17 cellular contexts compared by ENCODE assay signal in the genomic region with DNA sequence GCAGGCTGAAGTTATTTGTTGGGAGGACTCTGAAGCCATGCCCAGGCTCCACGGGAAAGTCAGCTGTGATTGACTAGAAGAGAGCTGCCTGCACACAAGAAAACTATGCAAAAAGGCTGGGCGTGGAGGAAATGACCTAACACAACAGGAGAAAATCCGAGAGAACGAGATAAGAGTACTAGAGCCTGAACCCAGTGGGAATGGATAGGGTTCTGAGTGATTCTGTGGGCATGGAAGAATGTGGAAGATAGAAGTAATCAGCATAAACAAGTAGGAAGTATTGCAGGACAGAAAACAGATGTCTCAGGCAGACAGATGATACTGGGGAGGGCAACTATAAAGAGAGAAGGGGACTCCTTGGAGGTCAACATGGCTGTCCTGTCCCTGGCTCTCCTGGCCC. TPM values are rescaled to one million over a fixed set of nuclear protein-coding genes. Genes with fewer than 3 reads are reported as not detected.
DNase-seq lines count a peak whose midpoint lies in the region; ATAC-seq and TF ChIP-seq lines count a peak whose summit lies in the region.
"Had no signal": no experiment of that assay in that cellular context is flagged by ENCODE, and none has a peak within 500 bp of the region (broad histone marks: within the 10 kb centered on the region; RNA-seq: fewer than 3 reads in every experiment).

No MANE protein-coding gene starts in this region.

- peak overlapping the region; percentile 72 for H3K4me2 ChIP-seq in fibroblast of lung (ENCODE audit: extremely low read depth, insufficient read depth, low read length)
- H3K4me2 ChIP-seq in mesendoderm (ENCODE audit: low read length) = no peak overlapping the region
- H3K4me2 ChIP-seq in GM23338 = no peak overlapping the region

- no peaks in the 10 kb centered on the region for H3K9me3 Mint-ChIP-seq in stimulated activated naive B cell treated with anti-CD40 and anti-IgM and Interleukin-4, amounts not matched to agents 10 μg/mL and 1 μg/mL and 100 μg/mL, for 72 hours
- H3K9me3 Mint-ChIP-seq in GM23338 = no peaks in the 10 kb centered on the region; the same call in 2 of the 3 replicates
- H3K9me3 Mint-ChIP-seq: activated CD4-positive, alpha-beta T cell treated with anti-CD3 and anti-CD28 coated beads, Interleukin-2, amount 10 ng/mL, durations not matched to agents 7 days and 5 days; T-helper 1 cell treated with Interleukin-12 subunit alpha and Interleukin-12 subunit beta and Interleukin-4 antibody, amounts not matched to agents 30 μg/mL and 1 μg/mL, for 36 hours had no signal

- no peak overlapping the region for H2BK5ac ChIP-seq in mesendoderm (ENCODE audit: low read length)

- H4K20me1 ChIP-seq in fibroblast of lung (ENCODE audit: control insufficient read depth, extremely low read depth, insufficient read depth, low read length) (no peaks in the 10 kb centered on the region), GM23338 (replicated peaks; ENCODE audit: insufficient read depth) (no peaks in the 10 kb centered on the region)

- H3K56ac ChIP-seq in mesendoderm (ENCODE audit: low read length) = no peak overlapping the region

- ATAC-seq in SK-N-SH treated with all-trans-retinoic acid at 6 μM for 48 hours (peak; percentile 71), GM23338 (no peak)
- ATAC-seq in stimulated activated naive B cell treated with anti-CD40 and anti-IgM and Interleukin-4, amounts not matched to agents 10 μg/mL and 1 μg/mL and 100 μg/mL, for 72 hours (replicated peaks) = no peak

- TF ChIP-seq CTCF in fibroblast of lung (conservative IDR thresholded peaks at IDR 0.05 in 1 of 2, IDR thresholded peaks at IDR 0.05 in 1 of 2; ENCODE audit: low read depth in 1 of 2, low read length in 2 of 2) = no peak
- TF ChIP-seq CTCF in GM23338 (conservative IDR thresholded peaks at IDR 0.05; ENCODE audit: low read depth in 2 of 2) = no peak

- no CpG with 5 or more reads among the region's 4 CpGs for WGBS in mesendoderm (ENCODE audit: extremely low coverage, insufficient coverage, low lambda C conversion rate)

- H3K27me3 Mint-ChIP-seq in stimulated activated naive B cell treated with anti-CD40 and anti-IgM and Interleukin-4, amounts not matched to agents 10 μg/mL and 1 μg/mL and 100 μg/mL, for 72 hours = no peaks in the 10 kb centered on the region
- no peaks in the 10 kb centered on the region for H3K27me3 Mint-ChIP-seq in GM23338 (ENCODE audit: insufficient read depth, low read depth, poor library complexity)
- H3K27me3 Mint-ChIP-seq: activated CD4-positive, alpha-beta T cell treated with anti-CD3 and anti-CD28 coated beads, Interleukin-2, amount 10 ng/mL, durations not matched to agents 7 days and 5 days had no signal

- H3K27me3 ChIP-seq in fibroblast of lung (ENCODE audit: control insufficient read depth, insufficient read depth, low read length) = no peaks in the 10 kb centered on the region
- H3K27me3 ChIP-seq in mesendoderm (ENCODE audit: insufficient read depth, low read length, poor library complexity) = no peaks in the 10 kb centered on the region
- H3K27me3 ChIP-seq in GM23338 (ENCODE audit: insufficient read depth) = no peaks in the 10 kb centered on the region
- H3K27me3 ChIP-seq: ovary had no signal

- H3K4me3 Mint-ChIP-seq in stimulated activated naive B cell treated with anti-CD40 and anti-IgM and Interleukin-4, amounts not matched to agents 10 μg/mL and 1 μg/mL and 100 μg/mL, for 72 hours = no peak overlapping the region
- H3K4me3 Mint-ChIP-seq in GM23338 = no peak overlapping the region
- H3K4me3 Mint-ChIP-seq: activated CD4-positive, alpha-beta T cell treated with anti-CD3 and anti-CD28 coated beads, Interleukin-2, amount 10 ng/mL, durations not matched to agents 7 days and 5 days; T-helper 1 cell treated with Interleukin-12 subunit alpha and Interleukin-12 subunit beta and Interleukin-4 antibody, amounts not matched to agents 30 μg/mL and 1 μg/mL, for 36 hours had no signal

- peak overlapping the region; percentile 60 for H2AFZ ChIP-seq in fibroblast of lung (ENCODE audit: low read length)
- H2AFZ ChIP-seq in GM23338 = no peak overlapping the region

- no peaks in the 10 kb centered on the region for H3K9me2 ChIP-seq in GM23338 (ENCODE audit: insufficient read depth)

- no peak overlapping the region for H2AK5ac ChIP-seq in mesendoderm (ENCODE audit: low read length)

- H3K36me3 Mint-ChIP-seq in stimulated activated naive B cell treated with anti-CD40 and anti-IgM and Interleukin-4, amounts not matched to agents 10 μg/mL and 1 μg/mL and 100 μg/mL, for 72 hours = no peaks in the 10 kb centered on the region
- 0 out of 3 replicates have a peak, but pooled peaks cover 3% of the 10 kb centered on the region for H3K36me3 Mint-ChIP-seq in GM23338 (ENCODE audit: low read depth)

- H4K5ac ChIP-seq in mesendoderm (ENCODE audit: low read length) = no peak overlapping the region

- no peak overlapping the region for H3K23ac ChIP-seq in mesendoderm (ENCODE audit: low read length)

- no peaks in the 10 kb centered on the region for H3F3A ChIP-seq in GM23338 (replicated peaks; ENCODE audit: low read depth)

- peak; percentile 85 for DNase-seq in AG20443 (ENCODE audit: low spot score)
- peak; percentile 83 to 91 for DNase-seq in fibroblast of lung (ENCODE audit: low read depth in 2 of 2)
- peak; percentile 34 for DNase-seq in mesendoderm
- DNase-seq in stimulated activated naive B cell treated with anti-CD40 and anti-IgM and Interleukin-4, amounts not matched to agents 10 μg/mL and 1 μg/mL and 100 μg/mL, for 72 hours = no peak
- DNase-seq in superior temporal gyrus (ENCODE audit: extremely low spot score) = no peak
- no peak for DNase-seq in activated T-cell treated with anti-CD3 and anti-CD28 coated beads, Interleukin-2, amount 50 U/mL, for 1 hour
- no peak for DNase-seq in GM23338 (ENCODE audit: low spot score)
- DNase-seq: activated CD4-positive, alpha-beta T cell treated with anti-CD3 and anti-CD28 coated beads, Interleukin-2, amount 10 ng/mL, durations not matched to agents 7 days and 5 days; activated effector memory CD4-positive, alpha-beta T cell treated with anti-CD3 and anti-CD28 coated beads, Interleukin-2, amount 50 U/mL, for 16 hours; BE2C; foreskin melanocyte; Karpas-422; ovary; stimulated activated CD4-positive, alpha-beta T cell treated with anti-CD3 and anti-CD28 coated beads, Interleukin-2, amount 100 ng/mL, for 24 hours; stimulated activated naive CD4-positive, alpha-beta T cell treated with Interleukin-2 at 50 U/mL for 16 hours had no signal

- H3K27ac ChIP-seq in fibroblast of lung (ENCODE audit: insufficient read depth, low read length) = peak overlapping the region; percentile 82
- H3K27ac ChIP-seq in mesendoderm (ENCODE audit: low read depth, low read length) = no peak overlapping the region
- no peak overlapping the region for H3K27ac ChIP-seq in GM23338 (ENCODE audit: low read depth)
- H3K27ac ChIP-seq: ovary had no signal

- no peaks in the 10 kb centered on the region for H3K4me1 Mint-ChIP-seq in stimulated activated naive B cell treated with anti-CD40 and anti-IgM and Interleukin-4, amounts not matched to agents 10 μg/mL and 1 μg/mL and 100 μg/mL, for 72 hours
- H3K4me1 Mint-ChIP-seq in GM23338 = no peaks in the 10 kb centered on the region
- H3K4me1 Mint-ChIP-seq: activated CD4-positive, alpha-beta T cell treated with anti-CD3 and anti-CD28 coated beads, Interleukin-2, amount 10 ng/mL, durations not matched to agents 7 days and 5 days had no signal

- H3K18ac ChIP-seq in mesendoderm (ENCODE audit: low read length) = no peak overlapping the region

- H3K4me3 ChIP-seq in fibroblast of lung (replicated peaks in 1 of 4; ENCODE audit: control extremely low read depth in 1 of 4, insufficient read depth in 1 of 4, low read depth in 3 of 4, low read length in 4 of 4) (no peak overlapping the region), mesendoderm (ENCODE audit: low read length) (no peak overlapping the region), GM23338 (no peak overlapping the region)
- H3K4me3 ChIP-seq: ovary had no signal

- H2BK15ac ChIP-seq in mesendoderm (replicated peaks; ENCODE audit: low read depth) = no peak overlapping the region

- H3K79me1 ChIP-seq in mesendoderm (ENCODE audit: low read length) = no peaks in the 10 kb centered on the region

- H3K9me3 ChIP-seq in fibroblast of lung (ENCODE audit: control insufficient read depth, insufficient read depth, low read depth, low read length) = no peaks in the 10 kb centered on the region
- H3K9me3 ChIP-seq: BE2C, ovary had no signal

- H2BK120ac ChIP-seq in mesendoderm (ENCODE audit: low read depth, low read length) = no peak overlapping the region

- H3K4ac ChIP-seq in mesendoderm (ENCODE audit: low read depth, low read length) = no peak overlapping the region

- H3K4me1 ChIP-seq in fibroblast of lung (ENCODE audit: control insufficient read depth, extremely low read depth, insufficient read depth, low read length) (peaks cover 20% of the 10 kb centered on the region), mesendoderm (ENCODE audit: control insufficient read depth, low read depth, low read length) (peaks cover 1% of the 10 kb centered on the region), GM23338 (ENCODE audit: insufficient read depth) (no peaks in the 10 kb centered on the region)
- H3K4me1 ChIP-seq: BE2C had no signal

- H3K9ac ChIP-seq in fibroblast of lung (ENCODE audit: insufficient read depth, low read length) (peak overlapping the region; percentile 10), mesendoderm (ENCODE audit: low read length) (no peak overlapping the region)

- H4K8ac ChIP-seq in mesendoderm (ENCODE audit: low read depth, low read length) = no peak overlapping the region

- H3K79me2 ChIP-seq in fibroblast of lung (ENCODE audit: control insufficient read depth, insufficient read depth, low read length) (no peaks in the 10 kb centered on the region), mesendoderm (ENCODE audit: control insufficient read depth, insufficient read depth, low read length) (no peaks in the 10 kb centered on the region), GM23338 (replicated peaks; ENCODE audit: insufficient read depth) (no peaks in the 10 kb centered on the region)

- H3K27ac Mint-ChIP-seq in stimulated activated naive B cell treated with anti-CD40 and anti-IgM and Interleukin-4, amounts not matched to agents 10 μg/mL and 1 μg/mL and 100 μg/mL, for 72 hours = no peak overlapping the region
- no peak overlapping the region for H3K27ac Mint-ChIP-seq in GM23338
- H3K27ac Mint-ChIP-seq: activated CD4-positive, alpha-beta T cell treated with anti-CD3 and anti-CD28 coated beads, Interleukin-2, amount 10 ng/mL, durations not matched to agents 7 days and 5 days; T-helper 1 cell treated with Interleukin-12 subunit alpha and Interleukin-12 subunit beta and Interleukin-4 antibody, amounts not matched to agents 30 μg/mL and 1 μg/mL, for 36 hours had no signal

- H3K36me3 ChIP-seq in fibroblast of lung (ENCODE audit: control insufficient read depth, insufficient read depth, low read length) (no peaks in the 10 kb centered on the region), mesendoderm (ENCODE audit: control insufficient read depth, insufficient read depth, low read length) (no peaks in the 10 kb centered on the region), GM23338 (ENCODE audit: insufficient read depth) (no peaks in the 10 kb centered on the region)
- H3K36me3 ChIP-seq: BE2C, ovary had no signal

RNA-seq across cellular contexts. Expression of gene COPS8, which starts 12.1 kb away (rescaled TPM):
- total RNA-seq in fibroblast of lung = 79.6 and 82.1 TPM in 2 replicates
- polyA plus RNA-seq in fibroblast of lung (97.3 and 118 TPM in 2 replicates), GM23338 (2016; fragmentation: Nextera tagmentation; extraction: Ambion mirVana) (105 and 120 TPM in 2 replicates)
- polyA plus RNA-seq in fibroblast of lung (2012) = 52.8 and 61.3 TPM in 2 replicates
- 5.6 and 5.7 TPM in 2 replicates for polyA minus RNA-seq in fibroblast of lung (ENCODE audit: low replicate concordance)
- 38.2 TPM for polyA plus RNA-seq in mesendoderm (2013, experiment 1 of 2)
- polyA plus RNA-seq in mesendoderm (2013, experiment 2 of 2) = 38.0 TPM
- 130 and 143 TPM in 2 replicates for total RNA-seq in GM23338 (2014; rRNA removed; shearing (Covaris generic))

Comparison
In these comparisons a context has a peak if more than half of its experiments do, and no peak if none do; other contexts are left out.
1. DNase-seq: peak in AG20443 (single experiment), fibroblast of lung (2 of 2) and mesendoderm (single experiment); none in stimulated activated naive B cell treated with anti-CD40 and anti-IgM and Interleukin-4, amounts not matched to agents 10 μg/mL and 1 μg/mL and 100 μg/mL, for 72 hours (single experiment), superior temporal gyrus (single experiment), activated T-cell treated with anti-CD3 and anti-CD28 coated beads, Interleukin-2, amount 50 U/mL, for 1 hour (single experiment) and GM23338 (single experiment).